Comparison of ENCODE assay signal across 20 cellular contexts in the genomic region with DNA sequence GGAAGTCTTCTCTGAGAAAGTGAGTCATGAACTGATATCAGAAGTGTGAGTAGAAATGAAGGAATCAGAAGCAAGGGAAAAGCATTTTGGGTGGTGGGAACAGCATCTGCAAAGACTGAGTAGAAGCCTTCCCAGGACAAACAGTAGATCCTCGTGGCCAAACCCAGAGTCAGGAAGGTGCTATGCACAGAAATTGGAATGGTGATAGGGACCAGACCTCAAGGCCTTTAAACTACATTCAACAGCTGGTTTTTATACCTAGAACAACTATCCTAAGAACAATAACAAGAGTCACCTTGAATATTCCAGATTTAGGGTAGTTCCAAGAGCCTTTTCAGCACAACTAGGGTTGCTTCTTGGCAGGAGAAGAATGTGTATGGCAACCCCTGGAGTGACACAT. TPM values are rescaled to one million over a fixed set of nuclear protein-coding genes. Genes with fewer than 3 reads are reported as not detected.
DNase-seq lines count a peak whose midpoint lies in the region; ATAC-seq, FAIRE-seq and TF ChIP-seq lines count a peak whose summit lies in the region.
"Had no signal": no experiment of that assay in that cellular context is flagged by ENCODE, and none has a peak within 500 bp of the region (broad histone marks: within the 10 kb centered on the region; RNA-seq: fewer than 3 reads in every experiment).

No MANE protein-coding gene starts in this region.

- H4K20me1 ChIP-seq in HepG2 (ENCODE audit: insufficient read depth, low read length) (0 out of 2 replicates have a peak, but pooled peaks cover 4% of the 10 kb centered on the region), K562 (replicated peaks; ENCODE audit: control insufficient read depth, insufficient read depth, low read length) (no peaks in the 10 kb centered on the region)

- no peaks in the 10 kb centered on the region for H3K9me1 ChIP-seq in K562 (ENCODE audit: control insufficient read depth, insufficient read depth, low read length)

- TF ChIP-seq POLR2A in HepG2 (IDR thresholded peaks at IDR 0.05; ENCODE audit: insufficient read depth in 1 of 2, low read depth in 2 of 2, low read length in 2 of 2): no peak
- TF ChIP-seq POLR2A in right lobe of liver (IDR thresholded peaks at IDR 0.05): no peak
- no peak for TF ChIP-seq POLR2A in K562 (conservative IDR thresholded peaks at IDR 0.05)

- H3K79me2 ChIP-seq in HepG2 (ENCODE audit: insufficient read depth, low read length) (peaks cover 3% of the 10 kb centered on the region), K562 (ENCODE audit: control insufficient read depth, insufficient read depth, low read length) (no peaks in the 10 kb centered on the region)

- H3K4me2 ChIP-seq in HepG2 (ENCODE audit: low read depth, low read length): no peak overlapping the region
- no peak overlapping the region for H3K4me2 ChIP-seq in K562 (ENCODE audit: insufficient read depth, low read length)
- H3K4me2 ChIP-seq: A549; BLaER1 treated with 17β-estradiol and CSF1 and Interleukin-3, amounts not matched to agents 10 nM and 100 nM had no signal

- POLR2A ChIA-PET in HepG2 (lab: Yijun Ruan, JAX): no interaction called here
- POLR2A ChIA-PET in K562 (lab: Yijun Ruan, JAX): no interaction called here

- H3K27ac ChIP-seq in HepG2 (ENCODE audit: extremely low read length, insufficient read depth, low read length): no peak overlapping the region
- H3K27ac ChIP-seq in right lobe of liver: no peak overlapping the region
- no peak overlapping the region for H3K27ac ChIP-seq in K562 (ENCODE audit: extremely low read depth, low read depth, low read length)
- H3K27ac ChIP-seq: 22Rv1; A549; BLaER1 treated with 17β-estradiol and CSF1 and Interleukin-3, amounts not matched to agents 10 nM and 100 nM; C4-2B had no signal

- ATAC-seq in HepG2 (no peak), right lobe of liver (no peak), K562 (no peak), GM21737 (IDR thresholded peaks at IDR 0.05; ENCODE audit: unreplicated experiment) (no peak)
- ATAC-seq: A549; CD8-positive, alpha-beta T cell had no signal

- no peak for TF ChIP-seq EP300 in HepG2 (IDR thresholded peaks at IDR 0.05; ENCODE audit: low read depth in 2 of 2, low read length in 2 of 2)
- TF ChIP-seq EP300 in HepG2 (CRISPR knock-in tag; IDR thresholded peaks at IDR 0.05; ENCODE audit: borderline replicate concordance): no peak
- no peak for TF ChIP-seq EP300 in K562 (IDR thresholded peaks at IDR 0.05; ENCODE audit: low read length)

- H3K9ac ChIP-seq in HepG2 (ENCODE audit: insufficient read depth, low read depth, low read length): no peak overlapping the region
- H3K9ac ChIP-seq in K562 (ENCODE audit: insufficient read depth in 1 of 2, low read depth in 2 of 2, low read length in 2 of 2): no peak overlapping the region
- H3K9ac ChIP-seq: BLaER1 treated with 17β-estradiol and CSF1 and Interleukin-3, amounts not matched to agents 10 nM and 100 nM had no signal

- no peak overlapping the region for H3K4me3 ChIP-seq in HepG2 (replicated peaks in 1 of 3; ENCODE audit: insufficient read depth in 1 of 3, low read depth in 2 of 3, low read length in 3 of 3)
- H3K4me3 ChIP-seq in right lobe of liver: no peak overlapping the region
- no peak overlapping the region for H3K4me3 ChIP-seq in K562
- H3K4me3 ChIP-seq: A549 had no signal

- WGBS in HepG2 (ENCODE audit: low lambda C conversion rate): 83% methylated on average over 1 of the region's 1 CpG
- 100% methylated on average over 1 of the region's 1 CpG for WGBS in right lobe of liver (ENCODE audit: insufficient coverage, low coverage, low lambda C conversion rate, missing lambda C conversion rate)
- 0% methylated on average over 1 of the region's 1 CpG for WGBS in K562 (ENCODE audit: insufficient coverage, low coverage, missing lambda C conversion rate)

- H3K36me3 ChIP-seq in HepG2 (replicated peaks in 1 of 2; ENCODE audit: control insufficient read depth in 1 of 2, insufficient read depth in 2 of 2, low read length in 2 of 2) (peaks cover 4 to 26% of the 10 kb centered on the region in 2 experiments), right lobe of liver (peaks cover 0 to 6% (median 0%) of the 10 kb centered on the region in 4 donors), K562 (ENCODE audit: control insufficient read depth, insufficient read depth, low read length) (no peaks in the 10 kb centered on the region)

- H3K9me3 ChIP-seq in HepG2 (ENCODE audit: low read length) (peaks cover 18% of the 10 kb centered on the region), right lobe of liver (peaks cover 0 to 5% (median 0%) of the 10 kb centered on the region in 4 donors), K562 (replicated peaks; ENCODE audit: control insufficient read depth, insufficient read depth, low read depth, low read length) (peaks cover 6% of the 10 kb centered on the region; the same call in 1 of the 2 replicates)

- H3K4me1 ChIP-seq in HepG2 (ENCODE audit: insufficient read depth, low read length): peaks cover 49% of the 10 kb centered on the region
- peaks cover 0 to 33% (median 12%) of the 10 kb centered on the region in 4 donors for H3K4me1 ChIP-seq in right lobe of liver
- no peaks in the 10 kb centered on the region for H3K4me1 ChIP-seq in K562 (replicated peaks in 1 of 2; ENCODE audit: control insufficient read depth in 2 of 2, insufficient read depth in 2 of 2, low read length in 2 of 2)
- H3K4me1 ChIP-seq: A549, Caco-2 had no signal

- CTCF ChIA-PET in HepG2 (lab: Yijun Ruan, JAX; ENCODE audit: low intra/inter-chr PET ratio, low total read pairs) (no interaction called here), K562 (lab: Yijun Ruan, JAX; ENCODE audit: low intra/inter-chr PET ratio) (no interaction called here)

- DNase-seq in HepG2 (ENCODE audit: low spot score) (no peak), right lobe of liver (no peak), K562 (ENCODE audit: extremely low read depth in 1 of 4, low spot score in 3 of 4) (no peak), NCI-H69 (lab: John Stamatoyannopoulos, UW) (no peak)
- DNase-seq: AML-193; Caco-2; Calu3; CD4-positive, alpha-beta T cell; CD8-positive, alpha-beta T cell; DMS79 treated with DMSO at 0.1 percent for 48 hours; GF-D8 had no signal

- TF ChIP-seq RAD21 in HepG2 (CRISPR knock-in tag; IDR thresholded peaks at IDR 0.05): no peak
- no peak for TF ChIP-seq RAD21 in K562 (CRISPR knock-in tag; conservative IDR thresholded peaks at IDR 0.05 in 1 of 2, IDR thresholded peaks at IDR 0.05 in 1 of 2)

- H2AFZ ChIP-seq in HepG2 (ENCODE audit: low read length): no peak overlapping the region
- H2AFZ ChIP-seq in K562 (ENCODE audit: low read depth, low read length): no peak overlapping the region

- H3K27me3 ChIP-seq in HepG2 (ENCODE audit: control insufficient read depth in 1 of 2, insufficient read depth in 2 of 2, low read length in 2 of 2): no peaks in the 10 kb centered on the region
- no peaks in the 10 kb centered on the region for H3K27me3 ChIP-seq in right lobe of liver
- peaks cover 6 to 31% of the 10 kb centered on the region in 2 experiments; a peak in 4 of 5 replicates for H3K27me3 ChIP-seq in K562 (ENCODE audit: control insufficient read depth in 2 of 2, insufficient read depth in 2 of 2, low read length in 2 of 2)
- H3K27me3 ChIP-seq: BLaER1 treated with 17β-estradiol and CSF1 and Interleukin-3, amounts not matched to agents 10 nM and 100 nM had no signal

- FAIRE-seq in HepG2 (lab: Jason Lieb, UNC): no peak
- FAIRE-seq in K562 (lab: Jason Lieb, UNC): no peak
- FAIRE-seq: A549, D721Med, G401.6, GM12892, GM18507 had no signal

- BruUV-seq in HepG2 (replicated peaks; lab: Mats Ljungman, UMichigan): no TSS peak
- no TSS peak for BruUV-seq in K562 (replicated peaks; lab: Mats Ljungman, UMichigan)

- in situ Hi-C loops in HepG2 (cut with HindIII; ENCODE audit: extremely low pct_ligation_motif_present, low pct_unique_long_range_greater_than_20kb): no loop called here
- in situ Hi-C loops in K562 (cut with MboI): no loop called here

- intact Hi-C loops in HepG2 (cut with micrococcal nuclease; ENCODE audit: unreplicated experiment) (no loop called here), right lobe of liver (cut with DNase I) (no loop called here), K562 (cut with micrococcal nuclease) (no loop called here)

- TF ChIP-seq CTCF in HepG2 (CRISPR knock-in tag; IDR thresholded peaks at IDR 0.05) (no peak), right lobe of liver (IDR thresholded peaks at IDR 0.05) (no peak), K562 (IDR thresholded peaks at IDR 0.05 in 2 of 3, conservative IDR thresholded peaks at IDR 0.05 in 1 of 3; ENCODE audit: insufficient read depth in 2 of 3, low read depth in 1 of 3, low read length in 3 of 3) (no peak)

RNA-seq across cellular contexts. Expression of a gene that starts 15.3 kb away (rescaled TPM):
- total RNA-seq in HepG2 (2016; rRNA removed; fragmentation: Illumina TruSeq; extraction: Trizol): 97.3 and 123 TPM in 2 replicates
- 9.7 and 10.7 TPM in 2 replicates for total RNA-seq in HepG2 (2016; cell fraction: cytosol; rRNA removed; fragmentation: Illumina TruSeq; extraction: Trizol; ENCODE audit: low read depth)
- 100 and 112 TPM in 2 replicates for total RNA-seq in HepG2 (2016; cell fraction: insoluble cytoplasmic fraction; rRNA removed; fragmentation: Illumina TruSeq; extraction: Trizol)
- total RNA-seq in HepG2 (2016; cell fraction: membrane; rRNA removed; fragmentation: Illumina TruSeq; extraction: Trizol): 29.4 and 30.9 TPM in 2 replicates
- total RNA-seq in HepG2 (2016; cell fraction: nucleus; rRNA removed; fragmentation: Illumina TruSeq; extraction: Trizol): 61.8 and 69.4 TPM in 2 replicates
- 47.6 and 55.0 TPM in 2 replicates for polyA plus RNA-seq in HepG2 (2011; rRNA removed)
- 25.4 and 34.3 TPM in 2 replicates for polyA plus RNA-seq in HepG2 (2011; cell fraction: cytosol; rRNA removed)
- 65.2 and 68.0 TPM in 2 replicates for polyA plus RNA-seq in HepG2 (2011; cell fraction: nucleus; rRNA removed)
- polyA plus RNA-seq in HepG2 (2012): 21.6 and 22.2 TPM in 2 replicates
- polyA plus RNA-seq in HepG2 (2016; cell fraction: cytosol; fragmentation: Illumina TruSeq; extraction: Trizol; ENCODE audit: low read depth): 5.7 and 5.8 TPM in 2 replicates
- polyA plus RNA-seq in HepG2 (2016; cell fraction: insoluble cytoplasmic fraction; fragmentation: Illumina TruSeq; extraction: Trizol; ENCODE audit: low read depth): 116 and 128 TPM in 2 replicates
- polyA plus RNA-seq in HepG2 (2016; cell fraction: membrane; fragmentation: Illumina TruSeq; extraction: Trizol; ENCODE audit: low read depth): 15.2 TPM in 2 replicates
- 101 and 108 TPM in 2 replicates for polyA plus RNA-seq in HepG2 (2016; cell fraction: nucleus; fragmentation: Illumina TruSeq; extraction: Trizol; ENCODE audit: insufficient read depth, low read depth)
- 0.44 and 41.3 TPM in 2 replicates for polyA minus RNA-seq in HepG2 (2011; rRNA and poly(A)+ RNA removed; ENCODE audit: low replicate concordance)
- polyA minus RNA-seq in HepG2 (2011; cell fraction: cytosol; rRNA and poly(A)+ RNA removed): 24.2 and 32.3 TPM in 2 replicates
- 32.1 and 39.7 TPM in 2 replicates for polyA minus RNA-seq in HepG2 (2011; cell fraction: nucleus; rRNA and poly(A)+ RNA removed)
- total RNA-seq in right lobe of liver: 100 to 1,000 TPM; 160 to 378 (median 305) TPM
- 1.5 and 2.6 TPM in 2 replicates for total RNA-seq in K562 (2011; cell fraction: chromatin; rRNA removed; ENCODE audit: low replicate concordance)
- 0.92 and 1.2 TPM in 2 replicates for total RNA-seq in K562 (2011; cell fraction: nucleolus; rRNA removed)
- total RNA-seq in K562 (2011; cell fraction: nucleoplasm; rRNA removed): 1.0 and 2.2 TPM in 2 replicates
- total RNA-seq in K562 (2014; rRNA removed): 0.05 TPM in 1 of 2 replicates, not detected in the other
- total RNA-seq in K562 (2014; rRNA removed; fragmentation: Illumina TruSeq; extraction: Trizol): 0.06 and 0.11 TPM in 2 replicates
- 0.08 and 0.18 TPM in 2 replicates for total RNA-seq in K562 (2015; rRNA removed; fragmentation: Illumina TruSeq; extraction: Trizol)
- 0.31 and 0.49 TPM in 2 replicates for total RNA-seq in K562 (2021)
- 0.18 and 0.45 TPM in 2 replicates for polyA plus RNA-seq in K562 (2011; rRNA removed)
- 0.21 and 0.27 TPM in 2 replicates for polyA plus RNA-seq in K562 (2011; cell fraction: cytosol; rRNA removed)
- polyA plus RNA-seq in K562 (2011; cell fraction: nucleus; rRNA removed): 0.36 and 0.88 TPM in 2 replicates
- 0.13 and 0.47 TPM in 2 replicates for polyA plus RNA-seq in K562 (2012)
- polyA plus RNA-seq in K562 (2014; fragmentation: Illumina TruSeq; extraction: Trizol): 0.10 TPM in 1 of 2 replicates, not detected in the other
- polyA plus RNA-seq in K562 (2014; fragmentation: Nextera tagmentation; extraction: Ambion mirVana): under 1 TPM; 0.01 to 0.04 TPM
- polyA plus RNA-seq in K562 (2014; rRNA removed): 0.07 and 0.20 TPM in 2 replicates
- 0.72 TPM in 1 of 2 replicates, not detected in the other for polyA minus RNA-seq in K562 (2011; rRNA and poly(A)+ RNA removed)
- not detected in 2 replicates for polyA minus RNA-seq in K562 (2011; cell fraction: cytosol; rRNA and poly(A)+ RNA removed)
- polyA minus RNA-seq in K562 (2011; cell fraction: nucleus; rRNA and poly(A)+ RNA removed): 0.13 and 0.67 TPM in 2 replicates
